20 cellular contexts compared by ENCODE assay signal in the genomic region with DNA sequence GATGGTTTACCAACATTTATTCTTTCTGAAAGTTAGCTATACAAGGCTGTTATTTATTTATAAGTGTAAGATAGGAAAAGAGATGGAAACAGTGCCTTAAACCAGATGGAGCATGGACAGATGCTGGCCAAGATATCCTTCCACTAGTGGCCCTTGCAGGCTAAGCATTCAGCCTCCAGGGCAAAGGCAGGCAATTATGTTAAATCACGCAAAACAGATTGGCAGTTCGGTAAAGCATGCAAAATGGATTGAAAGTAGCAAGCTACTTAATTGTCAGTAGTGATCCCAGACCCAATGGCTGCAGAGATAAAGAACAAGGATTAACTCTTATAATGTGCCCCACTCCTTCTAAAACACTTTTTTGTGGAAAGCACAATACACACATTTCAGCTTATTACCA.
"Had no signal": no experiment of that assay in that cellular context is flagged by ENCODE, and none has a peak within 500 bp of the region (broad histone marks: within the 10 kb centered on the region; RNA-seq: fewer than 3 reads in every experiment).

No MANE protein-coding gene starts in this region.

- H3K36me3 Mint-ChIP-seq: activated naive CD4-positive, alpha-beta T cell treated with anti-CD3 and anti-CD28 coated beads, Interleukin-2, amount 50 U/mL, for 24 hours; memory B cell; natural killer cell had no signal

- DNase-seq: activated B cell treated with CpG ODN at 0.5 μM for 24 hours; activated CD4-positive, alpha-beta T cell treated with anti-CD3 and anti-CD28 coated beads for 48 hours; activated CD8-positive, alpha-beta T cell treated with anti-CD3 and anti-CD28 coated beads for 36 hours; activated effector memory CD4-positive, alpha-beta T cell treated with anti-CD3 and anti-CD28 coated beads, Interleukin-2, amount 50 U/mL, for 16 hours; activated T-cell treated with anti-CD3 and anti-CD28 coated beads, Interleukin-2, amount 50 U/mL, for 48 hours; amniotic stem cell; hippocampal formation; kidney; left ventricle myocardium superior; natural killer cell; stimulated activated CD4-positive, alpha-beta T cell treated with anti-CD3 and anti-CD28 coated beads, Interleukin-2, amount 100 ng/mL, for 48 hours; stimulated activated naive B cell treated with anti-CD40 and anti-IgM and Interleukin-4, amounts not matched to agents 10 μg/mL and 1 μg/mL and 100 μg/mL, for 72 hours; thyroid gland had no signal

- H3K4me3 Mint-ChIP-seq: activated B cell treated with CpG ODN at 0.5 μM for 24 hours; activated CD8-positive, alpha-beta T cell treated with anti-CD3 and anti-CD28 coated beads for 36 hours; activated naive CD4-positive, alpha-beta T cell treated with anti-CD3 and anti-CD28 coated beads, Interleukin-2, amount 50 U/mL, for 24 hours; brain; central memory CD8-positive, alpha-beta T cell; memory B cell; natural killer cell; stimulated activated naive B cell treated with anti-CD40 and anti-IgM and Interleukin-4, amounts not matched to agents 10 μg/mL and 1 μg/mL and 100 μg/mL, for 72 hours had no signal

- H3K9me3 ChIP-seq: right atrium auricular region, thyroid gland had no signal

- H3K9me3 Mint-ChIP-seq: activated B cell treated with CpG ODN at 0.5 μM for 24 hours; activated naive CD4-positive, alpha-beta T cell treated with anti-CD3 and anti-CD28 coated beads, Interleukin-2, amount 50 U/mL, for 24 hours; central memory CD8-positive, alpha-beta T cell; natural killer cell had no signal

- H3K27me3 ChIP-seq: right atrium auricular region, thyroid gland had no signal

- H3K4me1 Mint-ChIP-seq: activated B cell treated with CpG ODN at 0.5 μM for 24 hours; central memory CD8-positive, alpha-beta T cell; memory B cell; natural killer cell had no signal

- H3K27ac ChIP-seq: coronary artery, right atrium auricular region, thyroid gland had no signal

- H3K36me3 ChIP-seq: right atrium auricular region, thyroid gland had no signal

- H3K27ac Mint-ChIP-seq: activated B cell treated with CpG ODN at 0.5 μM for 24 hours; activated CD8-positive, alpha-beta T cell treated with anti-CD3 and anti-CD28 coated beads for 36 hours; activated naive CD4-positive, alpha-beta T cell treated with anti-CD3 and anti-CD28 coated beads, Interleukin-2, amount 50 U/mL, for 24 hours; brain; memory B cell; natural killer cell; stimulated activated naive B cell treated with anti-CD40 and anti-IgM and Interleukin-4, amounts not matched to agents 10 μg/mL and 1 μg/mL and 100 μg/mL, for 72 hours had no signal

- H3K27me3 Mint-ChIP-seq: activated B cell treated with CpG ODN at 0.5 μM for 24 hours; activated naive CD4-positive, alpha-beta T cell treated with anti-CD3 and anti-CD28 coated beads, Interleukin-2, amount 50 U/mL, for 24 hours; stimulated activated naive B cell treated with anti-CD40 and anti-IgM and Interleukin-4, amounts not matched to agents 10 μg/mL and 1 μg/mL and 100 μg/mL, for 72 hours had no signal

- ATAC-seq: activated CD8-positive, alpha-beta T cell treated with anti-CD3 and anti-CD28 coated beads for 36 hours; esophagus mucosa; left ventricle myocardium superior; natural killer cell; stimulated activated naive B cell treated with anti-CD40 and anti-IgM and Interleukin-4, amounts not matched to agents 10 μg/mL and 1 μg/mL and 100 μg/mL, for 72 hours had no signal

- H3K4me3 ChIP-seq: coronary artery, right atrium auricular region, thyroid gland had no signal
